In the genomic region with DNA sequence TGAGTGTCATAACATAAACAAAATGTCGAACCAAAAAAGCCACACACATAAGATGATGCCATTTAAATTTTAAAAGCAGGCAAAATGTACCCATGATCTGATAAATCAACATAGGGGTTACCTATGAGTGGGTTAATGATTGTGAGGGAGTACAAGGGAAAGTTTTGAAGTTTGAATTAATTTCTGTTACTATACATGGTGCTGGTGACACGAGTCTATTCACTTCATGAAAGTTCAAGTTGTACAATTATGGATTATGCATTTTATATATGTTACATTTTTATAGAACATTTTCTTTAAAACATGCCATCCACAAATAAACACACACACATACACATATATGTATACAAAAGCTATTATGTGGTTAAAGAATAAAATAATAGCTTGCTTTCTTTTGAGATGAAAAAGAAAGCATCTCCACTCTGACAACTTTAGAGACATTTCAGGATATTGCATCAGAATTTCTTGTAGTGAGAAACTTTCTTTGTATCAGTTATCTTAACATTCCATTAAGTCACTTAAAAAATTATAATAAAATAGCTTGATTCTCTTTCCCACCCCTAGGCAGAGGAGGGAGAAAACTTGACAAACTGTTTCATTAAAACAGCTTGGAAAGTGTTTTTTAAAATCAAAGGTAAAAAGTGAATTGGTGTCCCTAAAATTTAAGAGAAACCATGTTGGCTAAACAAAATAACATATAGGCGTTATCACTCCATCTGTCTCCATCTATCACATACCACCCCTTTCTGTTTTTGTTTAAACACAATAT, we compare ENCODE assay signal across 18 cellular contexts.
DNase-seq lines count a peak whose midpoint lies in the region; ATAC-seq and TF ChIP-seq lines count a peak whose summit lies in the region.
"Had no signal": no experiment of that assay in that cellular context is flagged by ENCODE, and none has a peak within 500 bp of the region (broad histone marks: within the 10 kb centered on the region; RNA-seq: fewer than 3 reads in every experiment).

No MANE protein-coding gene starts in this region.

- H2AK5ac ChIP-seq in neuronal stem cell (ENCODE audit: low read depth, low read length), result no peak overlapping the region

- H3K9me3 Mint-ChIP-seq in activated CD8-positive, alpha-beta memory T cell treated with anti-CD3 and anti-CD28 coated beads, Interleukin-2, amount 10 ng/mL, durations not matched to agents 7 days and 5 days (ENCODE audit: low read depth), result no peaks in the 10 kb centered on the region
- peaks cover 3% of the 10 kb centered on the region for H3K9me3 Mint-ChIP-seq in activated naive CD8-positive, alpha-beta T cell treated with anti-CD3 and anti-CD28 coated beads, Interleukin-2, amount 10 ng/mL, durations not matched to agents 7 days and 5 days
- H3K9me3 Mint-ChIP-seq: endodermal cell had no signal

- no peaks in the 10 kb centered on the region for H3K9me3 ChIP-seq in neuronal stem cell (replicated peaks in 1 of 2; ENCODE audit: control insufficient read depth in 2 of 2, insufficient read depth in 1 of 2, low read depth in 1 of 2, low read length in 2 of 2)

- no peaks in the 10 kb centered on the region for H3K79me1 ChIP-seq in neuronal stem cell (ENCODE audit: low read depth, low read length)

- H3K4ac ChIP-seq in neuronal stem cell (ENCODE audit: low read length), result no peak overlapping the region

- H3K27ac Mint-ChIP-seq in activated CD8-positive, alpha-beta memory T cell treated with anti-CD3 and anti-CD28 coated beads, Interleukin-2, amount 10 ng/mL, durations not matched to agents 7 days and 5 days, result peak overlapping the region; percentile 72
- peak overlapping the region; percentile 31 for H3K27ac Mint-ChIP-seq in activated naive CD8-positive, alpha-beta T cell treated with anti-CD3 and anti-CD28 coated beads, Interleukin-2, amount 10 ng/mL, durations not matched to agents 7 days and 5 days
- H3K27ac Mint-ChIP-seq: CD8-positive, alpha-beta memory T cell; endodermal cell had no signal

- H2BK5ac ChIP-seq in neuronal stem cell (ENCODE audit: low read length), result no peak overlapping the region

- no CpG with 5 or more reads among the region's 3 CpGs for WGBS in neuronal stem cell (ENCODE audit: extremely low coverage in 2 of 2, insufficient read length in 2 of 2, insufficient replicate concordance in 1 of 2), 2 donors

- POLR2A ChIA-PET in activated naive CD8-positive, alpha-beta T cell treated with anti-CD3 and anti-CD28 coated beads, Interleukin-2, amount 10 ng/mL, durations not matched to agents 7 days and 5 days (lab: Charles Lee), result no interaction called here

- H3K4me1 ChIP-seq in KMS-11 (ENCODE audit: low read depth, poor library complexity, severe bottlenecking) (peaks cover 18% of the 10 kb centered on the region), neuronal stem cell (ENCODE audit: control insufficient read depth in 2 of 2, insufficient read depth in 1 of 2, low read depth in 1 of 2, low read length in 2 of 2) (no peaks in the 10 kb centered on the region)

- no peak overlapping the region for H3K23ac ChIP-seq in neuronal stem cell (ENCODE audit: low read depth, low read length, poor library complexity)

- H3K79me2 ChIP-seq in KMS-11 (ENCODE audit: insufficient read depth, low read depth), result no peaks in the 10 kb centered on the region

- ATAC-seq in activated CD8-positive, alpha-beta memory T cell treated with anti-CD3 and anti-CD28 coated beads, Interleukin-2, amount 10 ng/mL, durations not matched to agents 7 days and 5 days, result no peak
- no peak for ATAC-seq in activated naive CD8-positive, alpha-beta T cell treated with anti-CD3 and anti-CD28 coated beads, Interleukin-2, amount 10 ng/mL, durations not matched to agents 7 days and 5 days (ENCODE audit: low read depth)
- no peak for ATAC-seq in HG03025 (IDR thresholded peaks at IDR 0.05; ENCODE audit: low FRiP score, unreplicated experiment)
- ATAC-seq: Panc1 had no signal

- no peak overlapping the region for H2BK120ac ChIP-seq in neuronal stem cell (ENCODE audit: low read depth, low read length)

- TF ChIP-seq CTCF in KMS-11 (conservative IDR thresholded peaks at IDR 0.05; ENCODE audit: low read depth, low read length), result no peak

- no peaks in the 10 kb centered on the region for H3K36me3 ChIP-seq in KMS-11 (ENCODE audit: insufficient read depth)
- no peaks in the 10 kb centered on the region for H3K36me3 ChIP-seq in neuronal stem cell (replicated peaks in 1 of 2; ENCODE audit: control insufficient read depth in 2 of 2, insufficient read depth in 2 of 2, low read length in 2 of 2)

- H3K4me1 Mint-ChIP-seq in activated CD8-positive, alpha-beta memory T cell treated with anti-CD3 and anti-CD28 coated beads, Interleukin-2, amount 10 ng/mL, durations not matched to agents 7 days and 5 days, result peaks cover 2% of the 10 kb centered on the region
- H3K4me1 Mint-ChIP-seq in activated naive CD8-positive, alpha-beta T cell treated with anti-CD3 and anti-CD28 coated beads, Interleukin-2, amount 10 ng/mL, durations not matched to agents 7 days and 5 days, result no peaks in the 10 kb centered on the region
- H3K4me1 Mint-ChIP-seq: CD8-positive, alpha-beta memory T cell; endodermal cell had no signal

- H3K27me3 ChIP-seq in KMS-11 (ENCODE audit: insufficient read depth, low read depth) (no peaks in the 10 kb centered on the region), neuronal stem cell (ENCODE audit: control insufficient read depth in 3 of 3, insufficient read depth in 3 of 3, low read depth in 1 of 3, low read length in 3 of 3) (no peaks in the 10 kb centered on the region)

- no peaks in the 10 kb centered on the region for H3K27me3 Mint-ChIP-seq in activated CD8-positive, alpha-beta memory T cell treated with anti-CD3 and anti-CD28 coated beads, Interleukin-2, amount 10 ng/mL, durations not matched to agents 7 days and 5 days
- no peaks in the 10 kb centered on the region for H3K27me3 Mint-ChIP-seq in activated naive CD8-positive, alpha-beta T cell treated with anti-CD3 and anti-CD28 coated beads, Interleukin-2, amount 10 ng/mL, durations not matched to agents 7 days and 5 days
- H3K27me3 Mint-ChIP-seq: CD8-positive, alpha-beta memory T cell had no signal

- no peak overlapping the region for H3K14ac ChIP-seq in neuronal stem cell (ENCODE audit: low read length)

- H3K4me2 ChIP-seq in KMS-11, result peak overlapping the region; percentile 47
- H3K4me2 ChIP-seq in neuronal stem cell (ENCODE audit: insufficient read depth, low read length, poor library complexity, severe bottlenecking), result no peak overlapping the region

- no peak for DNase-seq in activated CD8-positive, alpha-beta memory T cell treated with anti-CD3 and anti-CD28 coated beads, Interleukin-2, amount 10 ng/mL, durations not matched to agents 7 days and 5 days
- DNase-seq in activated CD8-positive, alpha-beta memory T cell treated with anti-CD3 and anti-CD28 coated beads, Interleukin-2, amount 50 U/mL, for 4 hours, result no peak
- no peak for DNase-seq in activated naive CD8-positive, alpha-beta T cell treated with anti-CD3 and anti-CD28 coated beads, Interleukin-2, amount 10 ng/mL, durations not matched to agents 7 days and 5 days
- DNase-seq in neuronal stem cell (ENCODE audit: low spot score), result no peak
- no peak for DNase-seq in glomerular visceral epithelial cell (ENCODE audit: extremely low spot score)
- no peak for DNase-seq in kidney tubule cell (ENCODE audit: low spot score)
- DNase-seq: activated naive CD4-positive, alpha-beta T cell treated with anti-CD3 and anti-CD28 coated beads, Interleukin-2, amount 50 U/mL, for 16 hours; activated T-cell treated with anti-CD3 and anti-CD28 coated beads, Interleukin-2, amount 50 U/mL, for 48 hours; CD8-positive, alpha-beta memory T cell; DMS79 treated with DMSO at 0.1 percent for 48 hours; endodermal cell; head of caudate nucleus; Karpas-422; NCI-H1436; NCI-H2171 had no signal

- no peak overlapping the region for H2BK15ac ChIP-seq in neuronal stem cell (ENCODE audit: low read length)

- H3K4me3 Mint-ChIP-seq in activated CD8-positive, alpha-beta memory T cell treated with anti-CD3 and anti-CD28 coated beads, Interleukin-2, amount 10 ng/mL, durations not matched to agents 7 days and 5 days, result no peak overlapping the region
- H3K4me3 Mint-ChIP-seq in activated naive CD8-positive, alpha-beta T cell treated with anti-CD3 and anti-CD28 coated beads, Interleukin-2, amount 10 ng/mL, durations not matched to agents 7 days and 5 days, result no peak overlapping the region
- H3K4me3 Mint-ChIP-seq: CD8-positive, alpha-beta memory T cell; endodermal cell had no signal

- H4K20me1 ChIP-seq in KMS-11 (ENCODE audit: insufficient read depth), result no peaks in the 10 kb centered on the region

- no peak overlapping the region for H2BK12ac ChIP-seq in neuronal stem cell (ENCODE audit: low read length)

- no peak overlapping the region for H4K8ac ChIP-seq in neuronal stem cell (ENCODE audit: low read depth, low read length)

- CTCF ChIA-PET in activated CD8-positive, alpha-beta memory T cell treated with anti-CD3 and anti-CD28 coated beads, Interleukin-2, amount 10 ng/mL, durations not matched to agents 7 days and 5 days (lab: Charles Lee), result no interaction called here

- H4K91ac ChIP-seq in neuronal stem cell (ENCODE audit: low read depth, low read length, poor library complexity), result no peak overlapping the region

- H3K27ac ChIP-seq in KMS-11 (no peak overlapping the region; the same call in none of the 2 replicates), neuronal stem cell (replicated peaks; ENCODE audit: low read length) (no peak overlapping the region)

- H3K4me3 ChIP-seq in KMS-11 (IDR thresholded peaks at IDR 0.05; ENCODE audit: insufficient read depth, low read depth, low read length) (no peak overlapping the region), neuronal stem cell (ENCODE audit: low read length in 2 of 2) (no peak overlapping the region)

- no peak overlapping the region for H3K18ac ChIP-seq in neuronal stem cell (ENCODE audit: low read length)

- H3K36me3 Mint-ChIP-seq in activated CD8-positive, alpha-beta memory T cell treated with anti-CD3 and anti-CD28 coated beads, Interleukin-2, amount 10 ng/mL, durations not matched to agents 7 days and 5 days, result no peaks in the 10 kb centered on the region
- H3K36me3 Mint-ChIP-seq in activated naive CD8-positive, alpha-beta T cell treated with anti-CD3 and anti-CD28 coated beads, Interleukin-2, amount 10 ng/mL, durations not matched to agents 7 days and 5 days, result no peaks in the 10 kb centered on the region
- H3K36me3 Mint-ChIP-seq: CD8-positive, alpha-beta memory T cell had no signal

- H3K9ac ChIP-seq in KMS-11 (no peak overlapping the region), neuronal stem cell (ENCODE audit: low read depth, low read length, poor library complexity) (no peak overlapping the region)

- H2AFZ ChIP-seq in KMS-11 (ENCODE audit: low read depth) (peak overlapping the region; percentile 8; the same call in 1 of the 2 replicates), neuronal stem cell (ENCODE audit: low read length) (peak overlapping the region; percentile 17)
